Comparison of ENCODE assay signal across 14 cellular contexts in the genomic region with DNA sequence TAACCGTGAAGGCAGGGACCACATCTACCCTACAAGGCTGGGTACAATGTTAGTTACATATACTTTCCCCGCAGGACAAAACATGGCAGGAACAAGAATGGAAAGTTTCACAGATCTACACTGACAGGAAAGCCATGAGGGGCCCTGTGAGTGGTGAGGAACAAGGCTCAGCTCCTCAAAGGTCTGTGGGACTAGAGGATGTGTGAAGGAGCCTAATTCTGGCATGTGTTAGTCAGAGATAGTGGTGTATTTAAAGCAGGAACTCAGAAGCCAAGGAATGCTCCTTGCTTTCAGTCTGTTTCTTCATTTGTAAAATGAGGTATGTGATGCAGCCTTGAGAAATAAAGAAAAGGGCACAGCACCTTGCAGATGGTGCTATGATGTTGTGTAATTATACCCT.
"Had no signal": no experiment of that assay in that cellular context is flagged by ENCODE, and none has a peak within 500 bp of the region (broad histone marks: within the 10 kb centered on the region; RNA-seq: fewer than 3 reads in every experiment).

No MANE protein-coding gene starts in this region.

- H3K4me1 Mint-ChIP-seq: activated naive CD8-positive, alpha-beta T cell treated with anti-CD3 and anti-CD28 coated beads, Interleukin-2, amount 50 U/mL, for 24 hours had no signal

- DNase-seq: activated CD4-positive, alpha-beta memory T cell treated with anti-CD3 and anti-CD28 coated beads for 36 hours; activated CD4-positive, alpha-beta T cell treated with anti-CD3 and anti-CD28 coated beads for 1 hour; activated naive CD4-positive, alpha-beta T cell treated with Interleukin-2 at 50 U/mL for 16 hours; activated naive CD8-positive, alpha-beta T cell treated with anti-CD3 and anti-CD28 coated beads, Interleukin-2, amount 50 U/mL, for 24 hours; body of pancreas; occipital lobe; right lobe of liver; spleen; stimulated activated CD4-positive, alpha-beta T cell treated with anti-CD3 and anti-CD28 coated beads, Interleukin-1b, Interleukin-23, amount 100 ng/mL, for 48 hours; stimulated activated naive CD8-positive, alpha-beta T cell treated with anti-CD3 and anti-CD28 coated beads, Interleukin-15, Interleukin-2, amounts not matched to agents 100 U/mL and 50 U/mL, for 24 hours had no signal

- H3K36me3 ChIP-seq: right lobe of liver had no signal

- H3K4me3 ChIP-seq: body of pancreas, right lobe of liver, spleen had no signal

- ATAC-seq: activated naive CD8-positive, alpha-beta T cell treated with anti-CD3 and anti-CD28 coated beads, Interleukin-2, amount 50 U/mL, for 24 hours; body of pancreas; right lobe of liver; stimulated activated naive CD8-positive, alpha-beta T cell treated with anti-CD3 and anti-CD28 coated beads, Interleukin-15, Interleukin-2, amounts not matched to agents 100 U/mL and 50 U/mL, for 24 hours had no signal

- H3K27ac Mint-ChIP-seq: activated CD4-positive, alpha-beta memory T cell treated with anti-CD3 and anti-CD28 coated beads for 36 hours; activated naive CD8-positive, alpha-beta T cell treated with anti-CD3 and anti-CD28 coated beads, Interleukin-2, amount 50 U/mL, for 24 hours; dendritic cell treated with granulocyte-macrophage colony-stimulating factor and Interleukin-4, amounts not matched to agents 40 ng/mL and 50 ng/mL, for 4 days; nephron; progenitor cell of endocrine pancreas; T-helper 1 cell treated with Interleukin-12 subunit alpha and Interleukin-12 subunit beta and Interleukin-4 antibody, amounts not matched to agents 30 μg/mL and 1 μg/mL, for 36 hours had no signal

- H3K9me3 ChIP-seq: body of pancreas, right lobe of liver, spleen had no signal

- H3K9me3 Mint-ChIP-seq: activated CD4-positive, alpha-beta memory T cell treated with anti-CD3 and anti-CD28 coated beads for 36 hours; activated naive CD8-positive, alpha-beta T cell treated with anti-CD3 and anti-CD28 coated beads, Interleukin-2, amount 50 U/mL, for 24 hours; dendritic cell treated with granulocyte-macrophage colony-stimulating factor and Interleukin-4, amounts not matched to agents 40 ng/mL and 50 ng/mL, for 4 days; nephron; T-helper 1 cell treated with Interleukin-12 subunit alpha and Interleukin-12 subunit beta and Interleukin-4 antibody, amounts not matched to agents 30 μg/mL and 1 μg/mL, for 36 hours had no signal

- H3K36me3 Mint-ChIP-seq: activated CD4-positive, alpha-beta memory T cell treated with anti-CD3 and anti-CD28 coated beads for 36 hours had no signal

- H3K27ac ChIP-seq: body of pancreas, right lobe of liver, spleen had no signal

- H3K4me3 Mint-ChIP-seq: activated CD4-positive, alpha-beta memory T cell treated with anti-CD3 and anti-CD28 coated beads for 36 hours; activated naive CD8-positive, alpha-beta T cell treated with anti-CD3 and anti-CD28 coated beads, Interleukin-2, amount 50 U/mL, for 24 hours; dendritic cell treated with granulocyte-macrophage colony-stimulating factor and Interleukin-4, amounts not matched to agents 40 ng/mL and 50 ng/mL, for 4 days; nephron; T-helper 1 cell treated with Interleukin-12 subunit alpha and Interleukin-12 subunit beta and Interleukin-4 antibody, amounts not matched to agents 30 μg/mL and 1 μg/mL, for 36 hours had no signal

- H3K27me3 ChIP-seq: body of pancreas, right lobe of liver, spleen had no signal

- H3K27me3 Mint-ChIP-seq: dendritic cell treated with granulocyte-macrophage colony-stimulating factor and Interleukin-4, amounts not matched to agents 40 ng/mL and 50 ng/mL, for 4 days; progenitor cell of endocrine pancreas had no signal

- H3K4me1 ChIP-seq: right lobe of liver, spleen had no signal
